Comparison of ENCODE assay signal across 3 cellular contexts in genomic region chr20:2693996-2694471, GRCh38.
TF ChIP-seq lines count a peak whose summit lies in the region.

No MANE protein-coding gene starts in this region.

TF ChIP-seq in A549, 52 proteins besides CTCF, POLR2A, EP300 and RAD21:
- TF ChIP-seq HOXB13 (CRISPR knock-in tag; IDR thresholded peaks at IDR 0.05; ENCODE audit: low read depth) (no peak), SMC3 (IDR thresholded peaks at IDR 0.05) (no peak), ZSCAN20 (CRISPR knock-in tag; IDR thresholded peaks at IDR 0.05) (no peak), SREBF2 (IDR thresholded peaks at IDR 0.05) (no peak), TP53 (CRISPR knock-in tag; IDR thresholded peaks at IDR 0.05) (no peak), CHD2 (IDR thresholded peaks at IDR 0.05; ENCODE audit: low read length, partially characterized antibody) (no peak), TFCP2L1 (CRISPR knock-in tag; IDR thresholded peaks at IDR 0.05) (no peak), ZC3H11A (IDR thresholded peaks at IDR 0.05) (no peak), RARB (CRISPR knock-in tag; IDR thresholded peaks at IDR 0.05) (no peak)
- TF ChIP-seq, protein P1, sequence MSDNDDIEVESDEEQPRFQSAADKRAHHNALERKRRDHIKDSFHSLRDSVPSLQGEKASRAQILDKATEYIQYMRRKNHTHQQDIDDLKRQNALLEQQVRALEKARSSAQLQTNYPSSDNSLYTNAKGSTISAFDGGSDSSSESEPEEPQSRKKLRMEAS (IDR thresholded peaks at IDR 0.05): no peak
TF ChIP-seq in A549: peak in this region for 0.

TF ChIP-seq in H1, 55 proteins besides CTCF, POLR2A, EP300 and RAD21:
- TF ChIP-seq SIN3A (conservative IDR thresholded peaks at IDR 0.05 in 1 of 2, IDR thresholded peaks at IDR 0.05 in 1 of 2; ENCODE audit: low read depth in 1 of 2, low read length in 2 of 2): no peak
- TF ChIP-seq TCF12 (IDR thresholded peaks at IDR 0.05; ENCODE audit: low read depth, low read length): no peak
- TF ChIP-seq CHD1 (IDR thresholded peaks at IDR 0.05; ENCODE audit: low read depth, low read length): no peak
- TF ChIP-seq, protein P2, sequence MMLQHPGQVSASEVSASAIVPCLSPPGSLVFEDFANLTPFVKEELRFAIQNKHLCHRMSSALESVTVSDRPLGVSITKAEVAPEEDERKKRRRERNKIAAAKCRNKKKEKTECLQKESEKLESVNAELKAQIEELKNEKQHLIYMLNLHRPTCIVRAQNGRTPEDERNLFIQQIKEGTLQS (IDR thresholded peaks at IDR 0.05; ENCODE audit: insufficient read depth, low read depth, low read length): no peak
- TF ChIP-seq USF2 (IDR thresholded peaks at IDR 0.05; ENCODE audit: low read length): no peak
- no peak for TF ChIP-seq ASH2L (IDR thresholded peaks at IDR 0.05; ENCODE audit: low read length)
- TF ChIP-seq RBBP5 (IDR thresholded peaks at IDR 0.05; ENCODE audit: borderline replicate concordance, low read depth, low read length): no peak
- no peak for TF ChIP-seq ZNF274 (IDR thresholded peaks at IDR 0.05; ENCODE audit: borderline replicate concordance, extremely low read depth, low read length)
- TF ChIP-seq, protein P3, sequence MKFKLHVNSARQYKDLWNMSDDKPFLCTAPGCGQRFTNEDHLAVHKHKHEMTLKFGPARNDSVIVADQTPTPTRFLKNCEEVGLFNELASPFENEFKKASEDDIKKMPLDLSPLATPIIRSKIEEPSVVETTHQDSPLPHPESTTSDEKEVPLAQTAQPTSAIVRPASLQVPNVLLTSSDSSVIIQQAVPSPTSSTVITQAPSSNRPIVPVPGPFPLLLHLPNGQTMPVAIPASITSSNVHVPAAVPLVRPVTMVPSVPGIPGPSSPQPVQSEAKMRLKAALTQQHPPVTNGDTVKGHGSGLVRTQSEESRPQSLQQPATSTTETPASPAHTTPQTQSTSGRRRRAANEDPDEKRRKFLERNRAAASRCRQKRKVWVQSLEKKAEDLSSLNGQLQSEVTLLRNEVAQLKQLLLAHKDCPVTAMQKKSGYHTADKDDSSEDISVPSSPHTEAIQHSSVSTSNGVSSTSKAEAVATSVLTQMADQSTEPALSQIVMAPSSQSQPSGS (IDR thresholded peaks at IDR 0.05; ENCODE audit: low read length): no peak
- peak; percentile 18 for TF ChIP-seq RNF2 (IDR thresholded peaks at IDR 0.05; ENCODE audit: borderline replicate concordance, low read depth, low read length, missing control alignments, poor library complexity, severe bottlenecking)
- no peak for TF ChIP-seq GABPA (IDR thresholded peaks at IDR 0.05; ENCODE audit: borderline replicate concordance, insufficient read depth, low read length)
- TF ChIP-seq SUZ12 (IDR thresholded peaks at IDR 0.05; ENCODE audit: low read length): peak; percentile 85; the same call in 1 of the 2 replicates
- TF ChIP-seq, protein P1 (IDR thresholded peaks at IDR 0.05): no peak
- no peak for TF ChIP-seq E2F6 (IDR thresholded peaks at IDR 0.05)
- TF ChIP-seq EGR1 (IDR thresholded peaks at IDR 0.05; ENCODE audit: borderline replicate concordance, low read depth, low read length): no peak
- no peak for TF ChIP-seq BACH1 (IDR thresholded peaks at IDR 0.05; ENCODE audit: low read length)
- TF ChIP-seq KDM1A (IDR thresholded peaks at IDR 0.05; ENCODE audit: borderline replicate concordance, low read length): no peak
- no peak for TF ChIP-seq SP4 (IDR thresholded peaks at IDR 0.05; ENCODE audit: low read length)
- 0 out of 2 replicates have a peak, but pooled peaks have one; percentile 9 for TF ChIP-seq TAF1 (IDR thresholded peaks at IDR 0.05; ENCODE audit: low read depth, low read length)
- TF ChIP-seq TAF7 (optimal IDR thresholded peaks at IDR 0.05; ENCODE audit: borderline replicate concordance, low read depth, low read length): no peak
- TF ChIP-seq GTF2F1 (IDR thresholded peaks at IDR 0.05; ENCODE audit: borderline replicate concordance, low read depth, low read length): no peak
- TF ChIP-seq CEBPB (IDR thresholded peaks at IDR 0.05; ENCODE audit: low read depth, low read length): no peak
- TF ChIP-seq FOSL1 (IDR thresholded peaks at IDR 0.05; ENCODE audit: insufficient read depth, low read depth, low read length): no peak
- TF ChIP-seq EZH2 (IDR thresholded peaks at IDR 0.05; ENCODE audit: low read depth, low read length, severe bottlenecking): peak; percentile 81
- no peak for TF ChIP-seq KDM4A (IDR thresholded peaks at IDR 0.05; ENCODE audit: low read depth, low read length, severe bottlenecking)
- no peak for TF ChIP-seq KDM5A (IDR thresholded peaks at IDR 0.05; ENCODE audit: low read length)
- TF ChIP-seq SIX5 (IDR thresholded peaks at IDR 0.05; ENCODE audit: low read depth, low read length): no peak
- no peak for TF ChIP-seq CHD2 (IDR thresholded peaks at IDR 0.05; ENCODE audit: low read length)
- no peak for TF ChIP-seq MAFK (IDR thresholded peaks at IDR 0.05; ENCODE audit: low read depth, low read length)
- no peak for TF ChIP-seq SP2 (IDR thresholded peaks at IDR 0.05; ENCODE audit: low read length)
- TF ChIP-seq CTBP2 (IDR thresholded peaks at IDR 0.05; ENCODE audit: borderline replicate concordance, insufficient read depth, insufficient read length, low read length): no peak
- no peak for TF ChIP-seq HDAC2 (IDR thresholded peaks at IDR 0.05; ENCODE audit: borderline replicate concordance in 1 of 2, low read depth in 2 of 2, low read length in 2 of 2)
- TF ChIP-seq PHF8 (conservative IDR thresholded peaks at IDR 0.05; ENCODE audit: low read depth, low read length): no peak

TF ChIP-seq in neural cell, 6 proteins besides CTCF, POLR2A, EP300 and RAD21:
- TF ChIP-seq POLR2AphosphoS5 (IDR thresholded peaks at IDR 0.05) (no peak), SMC3 (conservative IDR thresholded peaks at IDR 0.05; ENCODE audit: poor library complexity) (no peak), MXI1 (conservative IDR thresholded peaks at IDR 0.05; ENCODE audit: poor library complexity, severe bottlenecking) (no peak), EZH2 (IDR thresholded peaks at IDR 0.05; ENCODE audit: borderline replicate concordance, insufficient read depth, low read length, poor library complexity, severe bottlenecking) (no peak), TAF1 (IDR thresholded peaks at IDR 0.05; ENCODE audit: low read depth) (no peak)
- TF ChIP-seq, protein P4, sequence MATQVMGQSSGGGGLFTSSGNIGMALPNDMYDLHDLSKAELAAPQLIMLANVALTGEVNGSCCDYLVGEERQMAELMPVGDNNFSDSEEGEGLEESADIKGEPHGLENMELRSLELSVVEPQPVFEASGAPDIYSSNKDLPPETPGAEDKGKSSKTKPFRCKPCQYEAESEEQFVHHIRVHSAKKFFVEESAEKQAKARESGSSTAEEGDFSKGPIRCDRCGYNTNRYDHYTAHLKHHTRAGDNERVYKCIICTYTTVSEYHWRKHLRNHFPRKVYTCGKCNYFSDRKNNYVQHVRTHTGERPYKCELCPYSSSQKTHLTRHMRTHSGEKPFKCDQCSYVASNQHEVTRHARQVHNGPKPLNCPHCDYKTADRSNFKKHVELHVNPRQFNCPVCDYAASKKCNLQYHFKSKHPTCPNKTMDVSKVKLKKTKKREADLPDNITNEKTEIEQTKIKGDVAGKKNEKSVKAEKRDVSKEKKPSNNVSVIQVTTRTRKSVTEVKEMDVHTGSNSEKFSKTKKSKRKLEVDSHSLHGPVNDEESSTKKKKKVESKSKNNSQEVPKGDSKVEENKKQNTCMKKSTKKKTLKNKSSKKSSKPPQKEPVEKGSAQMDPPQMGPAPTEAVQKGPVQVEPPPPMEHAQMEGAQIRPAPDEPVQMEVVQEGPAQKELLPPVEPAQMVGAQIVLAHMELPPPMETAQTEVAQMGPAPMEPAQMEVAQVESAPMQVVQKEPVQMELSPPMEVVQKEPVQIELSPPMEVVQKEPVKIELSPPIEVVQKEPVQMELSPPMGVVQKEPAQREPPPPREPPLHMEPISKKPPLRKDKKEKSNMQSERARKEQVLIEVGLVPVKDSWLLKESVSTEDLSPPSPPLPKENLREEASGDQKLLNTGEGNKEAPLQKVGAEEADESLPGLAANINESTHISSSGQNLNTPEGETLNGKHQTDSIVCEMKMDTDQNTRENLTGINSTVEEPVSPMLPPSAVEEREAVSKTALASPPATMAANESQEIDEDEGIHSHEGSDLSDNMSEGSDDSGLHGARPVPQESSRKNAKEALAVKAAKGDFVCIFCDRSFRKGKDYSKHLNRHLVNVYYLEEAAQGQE (IDR thresholded peaks at IDR 0.05; ENCODE audit: borderline replicate concordance): no peak
